In genomic region chrX:107627792-107628661, GRCh38 we compare ENCODE assay signal across 8 cellular contexts. TPM values are rescaled to one million over a fixed set of nuclear protein-coding genes. Genes with fewer than 3 reads are reported as not detected.
A peak's percentile ranks its signal among the peaks of the same experiment; 100 is the strongest.
DNase-seq lines count a peak whose midpoint lies in the region; ATAC-seq and TF ChIP-seq lines count a peak whose summit lies in the region.

PRPS1 (plus strand) TSS chrX:107628510; CDS start chrX:107628629, 119 bp downstream.

- no peaks in the 10 kb centered on the region for H3K9me3 ChIP-seq in cardiac muscle cell (ENCODE audit: low read depth)
- no peaks in the 10 kb centered on the region for H3K9me3 ChIP-seq in trophoblast cell (ENCODE audit: insufficient read depth, low read depth, low read length)
- no peaks in the 10 kb centered on the region for H3K9me3 ChIP-seq in transverse colon

- H3K27ac ChIP-seq in cardiac muscle cell: peak within 1 kb of the TSS; percentile 86
- H3K27ac ChIP-seq in trophoblast cell (ENCODE audit: low read depth, low read length): no peak within 1 kb of the TSS
- peak within 1 kb of the TSS; percentile 76 to 87 (median 86) for H3K27ac ChIP-seq in transverse colon

- H3K9ac ChIP-seq in trophoblast cell (ENCODE audit: low read length): peak within 1 kb of the TSS; percentile 64

- TF ChIP-seq POLR2A in transverse colon (IDR thresholded peaks at IDR 0.05): peak; percentile 51

- peak within 1 kb of the TSS; percentile 35 for H4K8ac ChIP-seq in trophoblast cell (ENCODE audit: low read depth, low read length)

- peak within 1 kb of the TSS; percentile 7 for H4K12ac ChIP-seq in trophoblast cell (ENCODE audit: low read depth, low read length)

- no peaks in the 10 kb centered on the region for H3K79me2 ChIP-seq in trophoblast cell (ENCODE audit: control insufficient read depth, insufficient read depth, low read length, poor library complexity)

- H3K4me3 Mint-ChIP-seq in activated naive CD8-positive, alpha-beta T cell treated with anti-CD3 and anti-CD28 coated beads, Interleukin-2, amount 50 U/mL, for 24 hours: peak within 1 kb of the TSS; percentile 93

- intact Hi-C loops in transverse colon (cut with DNase I; ENCODE audit: low total_unique reads): no loop called here

- H3K36me3 ChIP-seq in cardiac muscle cell (no peaks in the 10 kb centered on the region), trophoblast cell (ENCODE audit: control insufficient read depth in 1 of 2, insufficient read depth in 2 of 2, low read length in 2 of 2) (no peaks in the 10 kb centered on the region), transverse colon (no peaks in the 10 kb centered on the region)

- in situ Hi-C loops in transverse colon (cut with MboI; ENCODE audit: low pct_ligation_motif_present in 1 of 4, low pct_unique_long_range_greater_than_20kb in 1 of 4, low sequenced_read_pairs in 3 of 4): no loop called here

- H2AK5ac ChIP-seq in trophoblast cell (ENCODE audit: low read length): no peak within 1 kb of the TSS

- no peaks in the 10 kb centered on the region for H3K27me3 ChIP-seq in cardiac muscle cell
- H3K27me3 ChIP-seq in trophoblast cell (ENCODE audit: insufficient read depth, low read length): no peaks in the 10 kb centered on the region
- no peaks in the 10 kb centered on the region for H3K27me3 ChIP-seq in transverse colon

- no peak within 1 kb of the TSS for H3K4ac ChIP-seq in trophoblast cell (ENCODE audit: low read depth, low read length)

- no peaks in the 10 kb centered on the region for H3K9me3 Mint-ChIP-seq in activated naive CD8-positive, alpha-beta T cell treated with anti-CD3 and anti-CD28 coated beads, Interleukin-2, amount 50 U/mL, for 24 hours

- peak within 1 kb of the TSS; percentile 96 for H3K4me2 ChIP-seq in trophoblast cell (ENCODE audit: low read length)

- TF ChIP-seq CTCF in GM12865 (IDR thresholded peaks at IDR 0.05; ENCODE audit: insufficient read depth, low read depth, low read length, missing control alignments): no peak
- no peak for TF ChIP-seq CTCF in cardiac muscle cell (IDR thresholded peaks at IDR 0.05; ENCODE audit: low read depth, low read length)
- no peak for TF ChIP-seq CTCF in transverse colon (IDR thresholded peaks at IDR 0.05)

- peak; percentile 100 for ATAC-seq in HG02763 (IDR thresholded peaks at IDR 0.05; ENCODE audit: unreplicated experiment)
- ATAC-seq in activated naive CD8-positive, alpha-beta T cell treated with anti-CD3 and anti-CD28 coated beads, Interleukin-2, amount 50 U/mL, for 24 hours: peak; percentile 100

- peaks cover 4% of the 10 kb centered on the region for H3K36me3 Mint-ChIP-seq in activated naive CD8-positive, alpha-beta T cell treated with anti-CD3 and anti-CD28 coated beads, Interleukin-2, amount 50 U/mL, for 24 hours (ENCODE audit: low read depth)

- no peaks in the 10 kb centered on the region for H3K79me1 ChIP-seq in trophoblast cell (ENCODE audit: low read length)

- H3K23ac ChIP-seq in trophoblast cell (ENCODE audit: low read length): no peak within 1 kb of the TSS

- no peak within 1 kb of the TSS for H2BK12ac ChIP-seq in trophoblast cell (ENCODE audit: low read length)

- DNase-seq in GM12865 (ENCODE audit: low read depth) (peak; percentile 94), NCI-H1417 treated with DMSO at 0.1 percent for 48 hours (lab: John Stamatoyannopoulos, UW) (peak; percentile 80), SW480 (ENCODE audit: low spot score) (peak; percentile 96), cardiac muscle cell (ENCODE audit: low read depth in 1 of 2, low spot score in 1 of 2) (peak; percentile 96 to 99), trophoblast cell (peak; percentile 85 to 87), transverse colon (peak; percentile 90)
- peak; percentile 85 for DNase-seq in activated naive CD8-positive, alpha-beta T cell treated with anti-CD3 and anti-CD28 coated beads, Interleukin-2, amount 50 U/mL, for 24 hours

- H2AFZ ChIP-seq in trophoblast cell (ENCODE audit: insufficient read depth, low read length, poor library complexity): peak within 1 kb of the TSS; percentile 63

- H2BK5ac ChIP-seq in trophoblast cell (ENCODE audit: low read depth, low read length, poor library complexity): no peak within 1 kb of the TSS

- no peaks in the 10 kb centered on the region for H3K27me3 Mint-ChIP-seq in activated naive CD8-positive, alpha-beta T cell treated with anti-CD3 and anti-CD28 coated beads, Interleukin-2, amount 50 U/mL, for 24 hours

- no peak for TF ChIP-seq EP300 in transverse colon (IDR thresholded peaks at IDR 0.05; ENCODE audit: low read depth)

- no peak within 1 kb of the TSS for H3K14ac ChIP-seq in trophoblast cell (ENCODE audit: low read length)

- no peak within 1 kb of the TSS for H3K18ac ChIP-seq in trophoblast cell (ENCODE audit: low read length)

- peak within 1 kb of the TSS; percentile 82 for H3K4me3 ChIP-seq in GM12865 (ENCODE audit: low read depth, low read length)
- peak within 1 kb of the TSS; percentile 86 for H3K4me3 ChIP-seq in cardiac muscle cell
- H3K4me3 ChIP-seq in trophoblast cell (ENCODE audit: low read depth, low read length): peak within 1 kb of the TSS; percentile 85
- H3K4me3 ChIP-seq in transverse colon: peak within 1 kb of the TSS; percentile 41 to 69 (median 48)

- no CpG with 5 or more reads among the region's 38 CpGs for WGBS in trophoblast cell (ENCODE audit: extremely low coverage, insufficient coverage, insufficient read length)
- WGBS in transverse colon (ENCODE audit: low coverage in 1 of 2), 2 donors: 20 to 40% methylated on average over 1 to 38 of the region's 38 CpGs

- peaks cover 32% of the 10 kb centered on the region for H3K4me1 Mint-ChIP-seq in activated naive CD8-positive, alpha-beta T cell treated with anti-CD3 and anti-CD28 coated beads, Interleukin-2, amount 50 U/mL, for 24 hours

- H3K27ac Mint-ChIP-seq in activated naive CD8-positive, alpha-beta T cell treated with anti-CD3 and anti-CD28 coated beads, Interleukin-2, amount 50 U/mL, for 24 hours: peak within 1 kb of the TSS; percentile 93

- H3K4me1 ChIP-seq in cardiac muscle cell (ENCODE audit: low read depth) (peaks cover 10% of the 10 kb centered on the region), trophoblast cell (ENCODE audit: control insufficient read depth in 1 of 2, insufficient read depth in 2 of 2, low read length in 2 of 2) (no peaks in the 10 kb centered on the region), transverse colon (peaks cover 0 to 5% (median 2%) of the 10 kb centered on the region in 4 donors)

- no peak within 1 kb of the TSS for H2BK120ac ChIP-seq in trophoblast cell (ENCODE audit: insufficient read depth, low read length, poor library complexity)

- no peak within 1 kb of the TSS for H4K91ac ChIP-seq in trophoblast cell (ENCODE audit: low read depth, low read length)

RNA-seq across cellular contexts. Expression of gene PRPS1, which starts in this region (rescaled TPM):
- total RNA-seq in cardiac muscle cell (75.4 and 82.6 TPM in 2 replicates), transverse colon (10 to 100 TPM in 2 of 4 donors, 1 to 10 TPM in 2; 1.5 to 16.5 (median 12.4) TPM)
- 78.7 and 79.1 TPM in 2 replicates for polyA plus RNA-seq in cardiac muscle cell
- 12.3 and 13.8 TPM in 2 replicates for polyA plus RNA-seq in trophoblast cell (2013)
